In the genomic region with DNA sequence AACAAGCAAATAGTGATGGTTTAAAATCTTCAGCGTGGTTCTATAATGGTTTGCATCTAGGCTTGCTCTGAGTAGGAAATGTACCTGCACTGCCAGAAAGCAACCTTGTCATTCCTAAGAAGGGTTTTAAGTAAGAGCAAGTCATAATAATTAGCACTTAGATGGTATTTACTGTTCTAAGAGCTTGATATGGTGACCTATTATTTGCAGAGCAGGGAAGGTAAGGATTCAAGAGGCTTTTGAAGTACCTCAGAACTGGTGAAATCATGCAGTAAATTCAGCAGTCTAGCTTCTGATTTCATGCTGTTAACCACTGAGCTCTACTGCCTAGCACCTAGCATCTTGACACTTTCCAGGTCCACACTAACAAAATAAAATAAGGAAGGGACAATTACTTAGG, we compare ENCODE assay signal across 19 cellular contexts.
"Had no signal": no experiment of that assay in that cellular context is flagged by ENCODE, and none has a peak within 500 bp of the region (broad histone marks: within the 10 kb centered on the region; RNA-seq: fewer than 3 reads in every experiment).

No MANE protein-coding gene starts in this region.

- ATAC-seq: activated CD8-positive, alpha-beta memory T cell treated with anti-CD3 and anti-CD28 coated beads, Interleukin-2, amount 10 ng/mL, durations not matched to agents 7 days and 5 days; heart left ventricle had no signal

- H3K27ac Mint-ChIP-seq: activated CD4-positive, alpha-beta T cell treated with anti-CD3 and anti-CD28 coated beads, Interleukin-2, amount 10 ng/mL, durations not matched to agents 24 days and 14 days; activated CD8-positive, alpha-beta memory T cell treated with anti-CD3 and anti-CD28 coated beads, Interleukin-2, amount 10 ng/mL, durations not matched to agents 7 days and 5 days had no signal

- H3K4me3 Mint-ChIP-seq: activated CD4-positive, alpha-beta T cell treated with anti-CD3 and anti-CD28 coated beads, Interleukin-2, amount 10 ng/mL, durations not matched to agents 24 days and 14 days; activated CD8-positive, alpha-beta memory T cell treated with anti-CD3 and anti-CD28 coated beads, Interleukin-2, amount 10 ng/mL, durations not matched to agents 7 days and 5 days had no signal

- H3K36me3 ChIP-seq: uterus had no signal

- H3K27ac ChIP-seq: adrenal gland, neutrophil, skin epidermis, stomach, thoracic aorta, uterus, VCaP had no signal

- H3K27me3 Mint-ChIP-seq: activated CD4-positive, alpha-beta T cell treated with anti-CD3 and anti-CD28 coated beads, Interleukin-2, amount 10 ng/mL, durations not matched to agents 24 days and 14 days; activated CD8-positive, alpha-beta memory T cell treated with anti-CD3 and anti-CD28 coated beads, Interleukin-2, amount 10 ng/mL, durations not matched to agents 7 days and 5 days had no signal

- H3K27me3 ChIP-seq: adrenal gland, heart left ventricle, neutrophil, stomach, uterus had no signal

- H3K9me3 ChIP-seq: adrenal gland, heart left ventricle, neutrophil, stomach, thoracic aorta, uterus had no signal

- H3K9me3 Mint-ChIP-seq: activated CD4-positive, alpha-beta T cell treated with anti-CD3 and anti-CD28 coated beads, Interleukin-2, amount 10 ng/mL, durations not matched to agents 24 days and 14 days had no signal

- H3K4me3 ChIP-seq: adrenal gland, heart left ventricle, skin epidermis, stomach, thoracic aorta, uterus had no signal

- H3K4me1 ChIP-seq: adrenal gland, stomach, uterus had no signal

- DNase-seq: activated CD4-positive, alpha-beta T cell treated with anti-CD3 and anti-CD28 coated beads, Interleukin-2, amount 10 ng/mL, durations not matched to agents 24 days and 14 days; activated CD8-positive, alpha-beta memory T cell treated with anti-CD3 and anti-CD28 coated beads, Interleukin-2, amount 10 ng/mL, durations not matched to agents 7 days and 5 days; activated gamma-delta T cell; activated T-cell treated with anti-CD3 and anti-CD28 coated beads, Interleukin-2, amount 50 U/mL, for 48 hours; adrenal gland; central memory CD4-positive, alpha-beta T cell; cortex of kidney; effector memory CD4-positive, alpha-beta T cell; heart left ventricle; islet precursor cell; midbrain; stimulated activated CD4-positive, alpha-beta T cell treated with anti-CD3 and anti-CD28 coated beads, Interleukin-4, amount 100 ng/mL, for 4 hours; stomach; T1000; uterus had no signal
